Comparison of ENCODE assay signal across 1 cellular context in the genomic region with DNA sequence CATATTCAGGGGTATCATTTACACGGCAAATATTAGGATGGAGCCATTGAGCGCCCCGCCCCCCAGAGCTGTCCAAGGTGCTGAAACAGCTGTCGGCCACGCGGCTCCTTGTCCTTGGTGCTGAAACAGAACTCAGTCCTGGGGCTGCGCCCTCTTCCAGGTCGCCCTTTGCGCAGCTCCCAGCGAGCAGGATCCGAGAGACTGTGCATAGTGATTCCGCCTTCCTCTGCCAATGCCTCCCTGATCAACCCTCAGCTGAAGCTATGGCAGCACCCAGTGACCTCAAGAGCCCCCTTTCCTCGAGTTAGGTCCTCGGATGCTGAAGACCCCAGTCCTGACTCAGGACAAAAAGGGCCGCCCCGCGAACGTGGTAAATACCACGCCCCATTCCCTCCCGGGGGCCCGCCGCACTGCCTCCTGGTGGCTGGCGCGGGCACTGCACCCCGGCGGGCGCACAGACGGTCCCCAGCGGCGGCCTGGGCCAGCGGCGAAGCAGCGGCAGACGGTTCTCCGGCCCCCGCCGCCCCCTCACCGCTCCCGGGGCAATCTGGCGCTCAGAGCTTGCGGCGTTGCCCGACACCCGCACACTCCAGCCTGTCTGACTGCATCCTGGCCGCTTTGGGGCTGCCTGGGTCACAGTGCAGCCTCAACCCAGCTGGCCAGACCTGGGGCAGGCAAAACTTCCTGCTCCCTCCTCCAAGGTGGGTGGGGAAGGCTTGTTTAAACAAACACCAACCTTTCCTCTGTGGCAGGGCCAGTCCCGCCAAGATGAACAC.
TF ChIP-seq lines count a peak whose summit lies in the region.

No MANE protein-coding gene starts in this region.

TF ChIP-seq in HepG2, 621 proteins besides CTCF, POLR2A, EP300 and RAD21 (continued from another document):
- peak; percentile 98 for TF ChIP-seq ZNF335 (CRISPR knock-in tag; IDR thresholded peaks at IDR 0.05)
- TF ChIP-seq, protein P1, sequence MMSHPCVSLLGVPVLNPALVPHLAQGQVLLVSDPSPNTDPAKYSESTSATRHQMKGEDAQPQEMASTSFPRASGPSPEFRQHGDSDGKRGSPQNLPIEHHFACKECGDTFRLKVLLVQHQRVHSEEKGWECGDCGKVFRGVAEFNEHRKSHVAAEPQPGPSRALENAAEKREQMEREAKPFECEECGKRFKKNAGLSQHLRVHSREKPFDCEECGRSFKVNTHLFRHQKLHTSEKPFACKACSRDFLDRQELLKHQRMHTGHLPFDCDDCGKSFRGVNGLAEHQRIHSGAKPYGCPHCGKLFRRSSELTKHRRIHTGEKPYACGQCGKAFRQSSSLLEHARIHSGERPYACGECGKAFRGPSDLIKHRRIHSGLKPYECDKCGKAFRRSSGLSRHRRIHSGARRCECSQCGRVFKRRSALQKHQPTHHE (CRISPR knock-in tag; IDR thresholded peaks at IDR 0.05; ENCODE audit: borderline replicate concordance), result peak; percentile 100
- peak; percentile 83 for TF ChIP-seq PAXIP1 (CRISPR knock-in tag; conservative IDR thresholded peaks at IDR 0.05)
- TF ChIP-seq CHD2 (IDR thresholded peaks at IDR 0.05; ENCODE audit: low read depth, low read length), result no peak
- TF ChIP-seq, protein P2, sequence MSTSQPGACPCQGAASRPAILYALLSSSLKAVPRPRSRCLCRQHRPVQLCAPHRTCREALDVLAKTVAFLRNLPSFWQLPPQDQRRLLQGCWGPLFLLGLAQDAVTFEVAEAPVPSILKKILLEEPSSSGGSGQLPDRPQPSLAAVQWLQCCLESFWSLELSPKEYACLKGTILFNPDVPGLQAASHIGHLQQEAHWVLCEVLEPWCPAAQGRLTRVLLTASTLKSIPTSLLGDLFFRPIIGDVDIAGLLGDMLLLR (CRISPR knock-in tag; IDR thresholded peaks at IDR 0.05), result peak; percentile 100
- peak; percentile 100 for TF ChIP-seq SAP130 (CRISPR knock-in tag; IDR thresholded peaks at IDR 0.05; ENCODE audit: low read depth)
- peak; percentile 100 for TF ChIP-seq ZNF691 (CRISPR knock-in tag; IDR thresholded peaks at IDR 0.05; ENCODE audit: borderline replicate concordance, low read depth)
- peak; percentile 95 for TF ChIP-seq ZNF777 (CRISPR knock-in tag; IDR thresholded peaks at IDR 0.05)
- TF ChIP-seq ZSCAN30 (CRISPR knock-in tag; IDR thresholded peaks at IDR 0.05), result peak; percentile 100
- peak; percentile 99 for TF ChIP-seq ZBTB3 (CRISPR knock-in tag; IDR thresholded peaks at IDR 0.05; ENCODE audit: borderline replicate concordance, low read depth)
- peak; percentile 100 for TF ChIP-seq ISX (CRISPR knock-in tag; conservative IDR thresholded peaks at IDR 0.05)
- peak; percentile 84 for TF ChIP-seq KDM6A (CRISPR knock-in tag; IDR thresholded peaks at IDR 0.05; ENCODE audit: low read depth)
- TF ChIP-seq, protein P3, sequence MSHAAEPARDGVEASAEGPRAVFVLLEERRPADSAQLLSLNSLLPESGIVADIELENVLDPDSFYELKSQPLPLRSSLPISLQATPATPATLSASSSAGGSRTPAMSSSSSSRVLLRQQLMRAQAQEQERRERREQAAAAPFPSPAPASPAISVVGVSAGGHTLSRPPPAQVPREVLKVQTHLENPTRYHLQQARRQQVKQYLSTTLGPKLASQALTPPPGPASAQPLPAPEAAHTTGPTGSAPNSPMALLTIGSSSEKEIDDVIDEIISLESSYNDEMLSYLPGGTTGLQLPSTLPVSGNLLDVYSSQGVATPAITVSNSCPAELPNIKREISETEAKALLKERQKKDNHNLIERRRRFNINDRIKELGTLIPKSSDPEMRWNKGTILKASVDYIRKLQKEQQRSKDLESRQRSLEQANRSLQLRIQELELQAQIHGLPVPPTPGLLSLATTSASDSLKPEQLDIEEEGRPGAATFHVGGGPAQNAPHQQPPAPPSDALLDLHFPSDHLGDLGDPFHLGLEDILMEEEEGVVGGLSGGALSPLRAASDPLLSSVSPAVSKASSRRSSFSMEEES (CRISPR knock-in tag; IDR thresholded peaks at IDR 0.05), result peak; percentile 100
- TF ChIP-seq ZNF589 (CRISPR knock-in tag; conservative IDR thresholded peaks at IDR 0.05), result peak; percentile 100
- peak; percentile 96 for TF ChIP-seq ZKSCAN5 (CRISPR knock-in tag; IDR thresholded peaks at IDR 0.05)
- peak; percentile 100 for TF ChIP-seq KDM4B (CRISPR knock-in tag; IDR thresholded peaks at IDR 0.05)
- peak; percentile 100 for TF ChIP-seq ZNF580 (CRISPR knock-in tag; IDR thresholded peaks at IDR 0.05; ENCODE audit: borderline replicate concordance, low read depth)
- peak; percentile 98 for TF ChIP-seq ARID5B (CRISPR knock-in tag; IDR thresholded peaks at IDR 0.05)
- peak; percentile 100 for TF ChIP-seq ZNF552 (CRISPR knock-in tag; IDR thresholded peaks at IDR 0.05; ENCODE audit: borderline replicate concordance)
- peak; percentile 100 for TF ChIP-seq ZNF251 (CRISPR knock-in tag; IDR thresholded peaks at IDR 0.05)
- TF ChIP-seq ZBTB42 (CRISPR knock-in tag; IDR thresholded peaks at IDR 0.05), result peak; percentile 99
- TF ChIP-seq CEBPZ (IDR thresholded peaks at IDR 0.05; ENCODE audit: low read length), result no peak
- peak; percentile 100 for TF ChIP-seq ZNF784 (CRISPR knock-in tag; IDR thresholded peaks at IDR 0.05; ENCODE audit: borderline replicate concordance)
